In genomic region chr21:35106246-35106835, GRCh38 we compare ENCODE assay signal across 1 cellular context.
TF ChIP-seq lines count a peak whose summit lies in the region.

No MANE protein-coding gene starts in this region.

TF ChIP-seq in K562, 482 proteins besides CTCF, POLR2A, EP300 and RAD21 (continued from another document and continues in another):
- peak; percentile 98 for TF ChIP-seq CXXC5 (CRISPR knock-in tag; IDR thresholded peaks at IDR 0.05)
- peak; percentile 71 for TF ChIP-seq BCOR (IDR thresholded peaks at IDR 0.05)
- TF ChIP-seq ZNF239 (CRISPR knock-in tag; IDR thresholded peaks at IDR 0.05): peak; percentile 50
- TF ChIP-seq TRIM24 (IDR thresholded peaks at IDR 0.05): peak; percentile 86 to 95
- TF ChIP-seq CTBP1 (IDR thresholded peaks at IDR 0.05; ENCODE audit: borderline replicate concordance): peak; percentile 75; the same call in 1 of the 2 replicates
- peak in 1 of 2 experiments; percentile 78; a peak in 2 of 4 replicates for TF ChIP-seq ZMIZ1 (IDR thresholded peaks at IDR 0.05; ENCODE audit: low read depth in 2 of 2, low read length in 2 of 2)
- peak; percentile 73; the same call in 1 of the 2 replicates for TF ChIP-seq PATZ1 (CRISPR knock-in tag; IDR thresholded peaks at IDR 0.05; ENCODE audit: borderline replicate concordance)
- peak in 1 of 3 experiments; percentile 52 for TF ChIP-seq YY1 (IDR thresholded peaks at IDR 0.05; ENCODE audit: borderline replicate concordance in 1 of 3, control insufficient read depth in 1 of 3, extremely low read depth in 1 of 3, insufficient read depth in 3 of 3, insufficient read length in 1 of 3, insufficient replicate concordance in 2 of 3, low read depth in 1 of 3, low read length in 2 of 3)
- TF ChIP-seq ZNF449 (CRISPR knock-in tag; IDR thresholded peaks at IDR 0.05): no peak; the same call in 1 of the 2 replicates
- TF ChIP-seq SMARCE1 (IDR thresholded peaks at IDR 0.05): peak; percentile 94
- TF ChIP-seq MITF (IDR thresholded peaks at IDR 0.05): peak; percentile 86; the same call in 1 of the 2 replicates
- peak; percentile 95 for TF ChIP-seq NCOR1 (IDR thresholded peaks at IDR 0.05)
- TF ChIP-seq, protein P1, sequence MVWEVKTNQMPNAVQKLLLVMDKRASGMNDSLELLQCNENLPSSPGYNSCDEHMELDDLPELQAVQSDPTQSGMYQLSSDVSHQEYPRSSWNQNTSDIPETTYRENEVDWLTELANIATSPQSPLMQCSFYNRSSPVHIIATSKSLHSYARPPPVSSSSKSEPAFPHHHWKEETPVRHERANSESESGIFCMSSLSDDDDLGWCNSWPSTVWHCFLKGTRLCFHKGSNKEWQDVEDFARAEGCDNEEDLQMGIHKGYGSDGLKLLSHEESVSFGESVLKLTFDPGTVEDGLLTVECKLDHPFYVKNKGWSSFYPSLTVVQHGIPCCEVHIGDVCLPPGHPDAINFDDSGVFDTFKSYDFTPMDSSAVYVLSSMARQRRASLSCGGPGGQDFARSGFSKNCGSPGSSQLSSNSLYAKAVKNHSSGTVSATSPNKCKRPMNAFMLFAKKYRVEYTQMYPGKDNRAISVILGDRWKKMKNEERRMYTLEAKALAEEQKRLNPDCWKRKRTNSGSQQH (CRISPR knock-in tag; IDR thresholded peaks at IDR 0.05): no peak; the same call in 1 of the 2 replicates
- peak; percentile 40; the same call in 1 of the 2 replicates for TF ChIP-seq NR2C1 (IDR thresholded peaks at IDR 0.05)
- no peak; the same call in none of the 2 replicates for TF ChIP-seq NR2C1 (tag; IDR thresholded peaks at IDR 0.05)
- TF ChIP-seq RNF2 (IDR thresholded peaks at IDR 0.05): peak; percentile 95
- no peak for TF ChIP-seq ZNF436 (CRISPR knock-in tag; IDR thresholded peaks at IDR 0.05)
- TF ChIP-seq ZEB2 (IDR thresholded peaks at IDR 0.05): peak; percentile 74; the same call in 1 of the 2 replicates
- peak in 1 of 2 experiments; percentile 45; a peak in 2 of 4 replicates for TF ChIP-seq ETV6 (IDR thresholded peaks at IDR 0.05; ENCODE audit: borderline replicate concordance in 1 of 2, low read depth in 2 of 2, low read length in 1 of 2)
- TF ChIP-seq ETV6 (CRISPR knock-in tag; IDR thresholded peaks at IDR 0.05; ENCODE audit: borderline replicate concordance): no peak
- TF ChIP-seq GABPA (tag; conservative IDR thresholded peaks at IDR 0.05; ENCODE audit: low read depth): peak; percentile 81
- TF ChIP-seq ETV1 (tag; conservative IDR thresholded peaks at IDR 0.05; ENCODE audit: low read depth): peak; percentile 70
- peak; percentile 61 for TF ChIP-seq SMAD1 (IDR thresholded peaks at IDR 0.05; ENCODE audit: low read depth, low read length, partially characterized antibody)
- TF ChIP-seq EHMT2 (IDR thresholded peaks at IDR 0.05): peak; percentile 83
- TF ChIP-seq NUFIP1 (IDR thresholded peaks at IDR 0.05; ENCODE audit: partially characterized antibody): peak; percentile 14
- TF ChIP-seq ELF1 (tag; IDR thresholded peaks at IDR 0.05): peak; percentile 19; the same call in 1 of the 2 replicates
- peak; percentile 76 for TF ChIP-seq SP1 (CRISPR knock-in tag; IDR thresholded peaks at IDR 0.05)
- no peak for TF ChIP-seq ZBED1 (IDR thresholded peaks at IDR 0.05)
- TF ChIP-seq ZFP36 (IDR thresholded peaks at IDR 0.05; ENCODE audit: low read depth, low read length, partially characterized antibody): peak; percentile 43
- TF ChIP-seq MNT (conservative IDR thresholded peaks at IDR 0.05): peak; percentile 94 to 95
- no peak for TF ChIP-seq KDM4B (IDR thresholded peaks at IDR 0.05; ENCODE audit: borderline replicate concordance in 2 of 2, low read depth in 1 of 2)
- no peak for TF ChIP-seq ZNF398 (CRISPR knock-in tag; IDR thresholded peaks at IDR 0.05)
- TF ChIP-seq HIVEP1 (CRISPR knock-in tag; IDR thresholded peaks at IDR 0.05): no peak
- TF ChIP-seq FOXK1 (CRISPR knock-in tag; IDR thresholded peaks at IDR 0.05; ENCODE audit: borderline replicate concordance): 0 out of 2 replicates have a peak, but pooled peaks have one; percentile 32
- TF ChIP-seq LEF1 (IDR thresholded peaks at IDR 0.05): peak; percentile 98
- no peak for TF ChIP-seq ZC3H11A (IDR thresholded peaks at IDR 0.05; ENCODE audit: low read depth, low read length)
- TF ChIP-seq, protein P2, sequence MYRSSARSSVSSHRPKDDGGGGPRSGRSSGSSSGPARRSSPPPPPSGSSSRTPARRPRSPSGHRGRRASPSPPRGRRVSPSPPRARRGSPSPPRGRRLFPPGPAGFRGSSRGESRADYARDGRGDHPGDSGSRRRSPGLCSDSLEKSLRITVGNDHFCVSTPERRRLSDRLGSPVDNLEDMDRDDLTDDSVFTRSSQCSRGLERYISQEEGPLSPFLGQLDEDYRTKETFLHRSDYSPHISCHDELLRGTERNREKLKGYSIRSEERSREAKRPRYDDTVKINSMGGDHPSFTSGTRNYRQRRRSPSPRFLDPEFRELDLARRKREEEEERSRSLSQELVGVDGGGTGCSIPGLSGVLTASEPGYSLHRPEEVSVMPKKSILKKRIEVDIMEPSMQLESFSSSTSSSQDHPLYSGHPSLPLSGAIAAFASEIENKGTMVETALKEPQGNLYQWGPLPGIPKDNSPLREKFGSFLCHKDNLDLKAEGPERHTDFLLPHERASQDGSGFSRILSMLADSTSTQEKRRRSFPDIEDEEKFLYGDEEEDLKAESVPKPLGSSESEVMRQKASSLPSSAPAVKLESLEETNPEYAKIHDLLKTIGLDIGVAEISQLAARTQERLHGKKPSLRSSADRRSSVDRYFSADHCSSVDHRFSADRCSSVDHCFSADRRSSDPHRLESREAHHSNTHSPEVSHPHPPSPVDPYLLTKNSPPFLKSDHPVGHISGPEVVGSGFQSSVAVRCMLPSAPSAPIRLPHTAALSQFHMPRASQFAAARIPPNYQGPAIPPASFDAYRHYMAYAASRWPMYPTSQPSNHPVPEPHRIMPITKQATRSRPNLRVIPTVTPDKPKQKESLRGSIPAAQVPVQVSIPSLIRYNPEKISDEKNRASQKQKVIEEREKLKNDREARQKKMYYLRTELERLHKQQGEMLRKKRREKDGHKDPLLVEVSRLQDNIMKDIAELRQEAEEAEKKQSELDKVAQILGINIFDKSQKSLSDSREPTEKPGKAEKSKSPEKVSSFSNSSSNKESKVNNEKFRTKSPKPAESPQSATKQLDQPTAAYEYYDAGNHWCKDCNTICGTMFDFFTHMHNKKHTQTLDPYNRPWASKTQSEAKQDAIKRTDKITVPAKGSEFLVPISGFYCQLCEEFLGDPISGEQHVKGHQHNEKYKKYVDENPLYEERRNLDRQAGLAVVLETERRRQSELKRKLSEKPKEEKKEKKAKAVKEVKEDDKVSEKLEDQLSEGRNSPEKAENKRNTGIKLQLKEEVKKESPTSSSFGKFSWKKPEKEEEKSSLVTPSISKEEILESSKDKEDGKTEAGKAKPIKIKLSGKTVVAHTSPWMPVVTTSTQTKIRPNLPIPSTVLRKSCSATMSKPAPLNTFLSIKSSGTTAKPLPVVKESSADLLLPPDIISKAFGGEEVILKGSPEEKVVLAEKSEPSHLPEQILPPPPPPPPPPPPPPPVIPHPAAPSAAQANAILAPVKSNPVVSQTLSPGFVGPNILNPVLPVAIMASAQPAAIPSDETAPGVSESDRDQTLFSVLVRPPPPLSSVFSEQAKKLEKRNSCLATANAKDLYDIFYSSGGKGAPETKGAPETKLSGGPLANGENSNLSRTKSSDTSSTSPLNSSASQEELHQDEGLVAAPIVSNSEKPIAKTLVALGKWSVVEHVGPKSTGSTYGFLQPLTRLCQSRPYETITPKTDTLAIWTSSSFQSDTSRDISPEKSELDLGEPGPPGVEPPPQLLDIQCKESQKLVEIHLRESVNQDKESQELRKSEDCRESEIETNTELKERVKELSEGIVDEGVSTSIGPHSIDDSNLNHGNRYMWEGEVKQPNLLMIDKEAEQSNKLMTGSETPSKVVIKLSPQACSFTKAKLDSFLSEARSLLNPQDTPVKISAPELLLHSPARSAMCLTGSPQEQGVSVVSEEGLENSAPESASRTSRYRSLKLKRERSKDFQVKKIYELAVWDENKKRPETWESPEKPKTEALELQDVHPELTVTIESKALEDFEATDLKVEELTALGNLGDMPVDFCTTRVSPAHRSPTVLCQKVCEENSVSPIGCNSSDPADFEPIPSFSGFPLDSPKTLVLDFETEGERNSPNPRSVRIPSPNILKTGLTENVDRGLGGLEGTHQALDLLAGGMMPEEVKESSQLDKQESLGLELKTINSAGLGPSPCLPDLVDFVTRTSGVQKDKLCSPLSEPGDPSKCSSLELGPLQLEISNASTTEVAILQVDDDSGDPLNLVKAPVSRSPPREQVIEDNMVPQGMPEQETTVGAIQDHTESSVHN (IDR thresholded peaks at IDR 0.05; ENCODE audit: borderline replicate concordance in 1 of 2, low read depth in 1 of 2): peak in 1 of 2 experiments; percentile 76; a peak in 1 of 4 replicates
